1 cellular context compared by ENCODE assay signal in the genomic region with DNA sequence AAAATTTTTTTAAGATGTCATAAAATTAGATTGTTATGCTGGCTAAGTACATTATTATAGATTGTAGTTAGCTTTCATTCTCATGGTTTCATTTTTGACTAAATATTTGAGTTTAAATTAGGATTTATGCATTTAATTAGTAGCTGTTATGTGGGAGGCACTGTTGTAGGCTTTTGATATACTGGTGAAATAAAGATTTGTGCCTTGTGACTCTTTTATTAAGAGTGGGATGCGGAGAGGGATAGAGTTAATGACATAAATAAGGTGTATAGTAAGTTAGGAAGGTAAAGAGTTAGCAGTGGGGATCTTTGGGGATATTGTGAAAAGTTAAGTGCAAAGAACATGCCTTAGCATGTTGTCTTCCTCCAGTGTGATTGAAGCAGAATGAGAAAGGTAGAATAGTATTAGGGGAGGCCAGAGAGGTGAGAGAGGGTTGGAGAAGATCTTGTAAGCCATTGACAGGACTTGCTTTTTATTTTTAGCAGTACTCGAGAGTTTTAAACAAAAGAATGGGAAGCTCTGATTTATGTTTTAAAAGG.
TF ChIP-seq lines count a peak whose summit lies in the region.

No MANE protein-coding gene starts in this region.

TF ChIP-seq in HepG2, 621 proteins besides CTCF, POLR2A, EP300 and RAD21 (continues in another document):
- TF ChIP-seq ATF1 (CRISPR knock-in tag; IDR thresholded peaks at IDR 0.05) (0 out of 2 replicates have a peak, but pooled peaks have one; percentile 24), MED13 (CRISPR knock-in tag; IDR thresholded peaks at IDR 0.05) (no peak), ZNF841 (CRISPR knock-in tag; IDR thresholded peaks at IDR 0.05; ENCODE audit: borderline replicate concordance) (no peak), ZNF614 (CRISPR knock-in tag; IDR thresholded peaks at IDR 0.05; ENCODE audit: borderline replicate concordance) (no peak), ARHGAP35 (CRISPR knock-in tag; IDR thresholded peaks at IDR 0.05; ENCODE audit: borderline replicate concordance) (no peak), ZBTB40 (IDR thresholded peaks at IDR 0.05) (0 out of 2 replicates have a peak, but pooled peaks have one; percentile 16), ZBTB40 (CRISPR knock-in tag; IDR thresholded peaks at IDR 0.05) (no peak), GATAD2A (CRISPR knock-in tag; IDR thresholded peaks at IDR 0.05) (peak; percentile 20; the same call in 1 of the 2 replicates), ASH2L (IDR thresholded peaks at IDR 0.05; ENCODE audit: insufficient read length, low read depth, low read length) (peak; percentile 39), NCOR1 (IDR thresholded peaks at IDR 0.05; ENCODE audit: borderline replicate concordance, low read length) (no peak), KAT7 (CRISPR knock-in tag; IDR thresholded peaks at IDR 0.05; ENCODE audit: borderline replicate concordance) (0 out of 2 replicates have a peak, but pooled peaks have one; percentile 23), ZC3H4 (CRISPR knock-in tag; IDR thresholded peaks at IDR 0.05; ENCODE audit: borderline replicate concordance) (no peak), SMYD3 (CRISPR knock-in tag; IDR thresholded peaks at IDR 0.05) (0 out of 2 replicates have a peak, but pooled peaks have one; percentile 35), KLF16 (CRISPR knock-in tag; IDR thresholded peaks at IDR 0.05) (0 out of 4 replicates have a peak, but pooled peaks of 1 of the 2 experiments have one; percentile 21), ZNF3 (CRISPR knock-in tag; IDR thresholded peaks at IDR 0.05) (no peak), RBM22 (optimal IDR thresholded peaks at IDR 0.05; ENCODE audit: low read length) (peak; percentile 67), MTF2 (CRISPR knock-in tag; IDR thresholded peaks at IDR 0.05; ENCODE audit: borderline replicate concordance) (no peak), GFI1 (CRISPR knock-in tag; IDR thresholded peaks at IDR 0.05; ENCODE audit: borderline replicate concordance) (0 out of 2 replicates have a peak, but pooled peaks have one; percentile 13), REPIN1 (CRISPR knock-in tag; IDR thresholded peaks at IDR 0.05; ENCODE audit: borderline replicate concordance, low read depth) (no peak), SMC3 (IDR thresholded peaks at IDR 0.05; ENCODE audit: low read length) (peak; percentile 7; the same call in 1 of the 2 replicates), ZNF605 (CRISPR knock-in tag; IDR thresholded peaks at IDR 0.05) (no peak), ZNF512B (CRISPR knock-in tag; IDR thresholded peaks at IDR 0.05; ENCODE audit: borderline replicate concordance) (no peak), ZSCAN31 (CRISPR knock-in tag; IDR thresholded peaks at IDR 0.05; ENCODE audit: low read depth) (no peak), YY1 (IDR thresholded peaks at IDR 0.05; ENCODE audit: insufficient read depth, insufficient replicate concordance, low read depth, low read length) (no peak), HDAC2 (CRISPR knock-in tag; IDR thresholded peaks at IDR 0.05) (no peak), CC2D1A (CRISPR knock-in tag; IDR thresholded peaks at IDR 0.05) (no peak), ZNF644 (CRISPR knock-in tag; IDR thresholded peaks at IDR 0.05; ENCODE audit: low read depth) (no peak), ZNF598 (CRISPR knock-in tag; IDR thresholded peaks at IDR 0.05; ENCODE audit: borderline replicate concordance) (no peak), ZNF556 (CRISPR knock-in tag; IDR thresholded peaks at IDR 0.05; ENCODE audit: borderline replicate concordance) (no peak), EEA1 (CRISPR knock-in tag; IDR thresholded peaks at IDR 0.05; ENCODE audit: borderline replicate concordance) (no peak)
- TF ChIP-seq, protein P1, sequence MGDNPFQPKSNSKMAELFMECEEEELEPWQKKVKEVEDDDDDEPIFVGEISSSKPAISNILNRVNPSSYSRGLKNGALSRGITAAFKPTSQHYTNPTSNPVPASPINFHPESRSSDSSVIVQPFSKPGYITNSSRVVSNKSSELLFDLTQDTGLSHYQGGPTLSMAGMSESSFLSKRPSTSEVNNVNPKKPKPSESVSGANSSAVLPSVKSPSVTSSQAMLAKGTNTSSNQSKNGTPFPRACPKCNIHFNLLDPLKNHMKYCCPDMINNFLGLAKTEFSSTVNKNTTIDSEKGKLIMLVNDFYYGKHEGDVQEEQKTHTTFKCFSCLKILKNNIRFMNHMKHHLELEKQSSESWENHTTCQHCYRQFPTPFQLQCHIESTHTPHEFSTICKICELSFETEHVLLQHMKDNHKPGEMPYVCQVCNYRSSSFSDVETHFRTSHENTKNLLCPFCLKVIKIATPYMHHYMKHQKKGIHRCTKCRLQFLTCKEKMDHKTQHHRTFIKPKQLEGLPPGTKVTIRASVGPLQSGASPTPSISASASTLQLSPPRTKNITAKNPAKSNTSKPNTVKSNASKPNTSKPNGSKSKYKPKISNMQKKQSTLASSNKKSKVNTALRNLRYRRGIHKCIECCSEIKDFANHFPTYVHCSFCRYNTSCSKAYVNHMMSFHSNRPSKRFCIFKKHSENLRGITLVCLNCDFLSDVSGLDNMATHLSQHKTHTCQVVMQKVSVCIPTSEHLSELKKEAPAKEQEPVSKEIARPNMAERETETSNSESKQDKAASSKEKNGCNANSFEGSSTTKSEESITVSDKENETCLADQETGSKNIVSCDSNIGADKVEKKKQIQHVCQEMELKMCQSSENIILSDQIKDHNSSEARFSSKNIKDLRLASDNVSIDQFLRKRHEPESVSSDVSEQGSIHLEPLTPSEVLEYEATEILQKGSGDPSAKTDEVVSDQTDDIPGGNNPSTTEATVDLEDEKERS (CRISPR knock-in tag; IDR thresholded peaks at IDR 0.05) = no peak
- TF ChIP-seq, protein P2, sequence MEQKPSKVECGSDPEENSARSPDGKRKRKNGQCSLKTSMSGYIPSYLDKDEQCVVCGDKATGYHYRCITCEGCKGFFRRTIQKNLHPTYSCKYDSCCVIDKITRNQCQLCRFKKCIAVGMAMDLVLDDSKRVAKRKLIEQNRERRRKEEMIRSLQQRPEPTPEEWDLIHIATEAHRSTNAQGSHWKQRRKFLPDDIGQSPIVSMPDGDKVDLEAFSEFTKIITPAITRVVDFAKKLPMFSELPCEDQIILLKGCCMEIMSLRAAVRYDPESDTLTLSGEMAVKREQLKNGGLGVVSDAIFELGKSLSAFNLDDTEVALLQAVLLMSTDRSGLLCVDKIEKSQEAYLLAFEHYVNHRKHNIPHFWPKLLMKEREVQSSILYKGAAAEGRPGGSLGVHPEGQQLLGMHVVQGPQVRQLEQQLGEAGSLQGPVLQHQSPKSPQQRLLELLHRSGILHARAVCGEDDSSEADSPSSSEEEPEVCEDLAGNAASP (CRISPR knock-in tag; IDR thresholded peaks at IDR 0.05; ENCODE audit: borderline replicate concordance) = no peak
- TF ChIP-seq, protein P3, sequence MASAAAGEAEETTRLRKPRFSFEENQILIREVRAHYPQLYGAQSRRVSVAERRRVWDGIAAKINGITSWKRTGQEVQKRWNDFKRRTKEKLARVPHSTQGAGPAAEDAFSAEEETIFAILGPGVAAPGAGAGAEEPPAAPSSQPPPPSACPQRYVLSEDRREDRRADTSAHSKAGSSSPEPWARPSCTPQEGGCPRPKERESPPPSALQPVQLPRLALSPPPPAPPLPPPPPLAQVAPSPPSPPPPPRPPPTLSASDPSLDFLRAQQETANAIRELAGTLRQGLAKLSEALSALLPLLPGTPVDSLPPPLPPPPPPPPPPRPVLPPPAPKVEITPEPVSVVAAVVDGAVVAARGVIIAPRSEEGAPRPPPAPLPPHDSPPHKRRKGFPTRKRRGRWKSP (CRISPR knock-in tag; IDR thresholded peaks at IDR 0.05) = no peak
- TF ChIP-seq, protein P4, sequence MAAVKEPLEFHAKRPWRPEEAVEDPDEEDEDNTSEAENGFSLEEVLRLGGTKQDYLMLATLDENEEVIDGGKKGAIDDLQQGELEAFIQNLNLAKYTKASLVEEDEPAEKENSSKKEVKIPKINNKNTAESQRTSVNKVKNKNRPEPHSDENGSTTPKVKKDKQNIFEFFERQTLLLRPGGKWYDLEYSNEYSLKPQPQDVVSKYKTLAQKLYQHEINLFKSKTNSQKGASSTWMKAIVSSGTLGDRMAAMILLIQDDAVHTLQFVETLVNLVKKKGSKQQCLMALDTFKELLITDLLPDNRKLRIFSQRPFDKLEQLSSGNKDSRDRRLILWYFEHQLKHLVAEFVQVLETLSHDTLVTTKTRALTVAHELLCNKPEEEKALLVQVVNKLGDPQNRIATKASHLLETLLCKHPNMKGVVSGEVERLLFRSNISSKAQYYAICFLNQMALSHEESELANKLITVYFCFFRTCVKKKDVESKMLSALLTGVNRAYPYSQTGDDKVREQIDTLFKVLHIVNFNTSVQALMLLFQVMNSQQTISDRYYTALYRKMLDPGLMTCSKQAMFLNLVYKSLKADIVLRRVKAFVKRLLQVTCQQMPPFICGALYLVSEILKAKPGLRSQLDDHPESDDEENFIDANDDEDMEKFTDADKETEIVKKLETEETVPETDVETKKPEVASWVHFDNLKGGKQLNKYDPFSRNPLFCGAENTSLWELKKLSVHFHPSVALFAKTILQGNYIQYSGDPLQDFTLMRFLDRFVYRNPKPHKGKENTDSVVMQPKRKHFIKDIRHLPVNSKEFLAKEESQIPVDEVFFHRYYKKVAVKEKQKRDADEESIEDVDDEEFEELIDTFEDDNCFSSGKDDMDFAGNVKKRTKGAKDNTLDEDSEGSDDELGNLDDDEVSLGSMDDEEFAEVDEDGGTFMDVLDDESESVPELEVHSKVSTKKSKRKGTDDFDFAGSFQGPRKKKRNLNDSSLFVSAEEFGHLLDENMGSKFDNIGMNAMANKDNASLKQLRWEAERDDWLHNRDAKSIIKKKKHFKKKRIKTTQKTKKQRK (IDR thresholded peaks at IDR 0.05; ENCODE audit: low read length) = 0 out of 2 replicates have a peak, but pooled peaks have one; percentile 15
